9 cellular contexts compared by ENCODE assay signal in genomic region chr19:13091400-13092161, GRCh38. TPM values are rescaled to one million over a fixed set of nuclear protein-coding genes. Genes with fewer than 3 reads are reported as not detected.
DNase-seq lines count a peak whose midpoint lies in the region; ATAC-seq and TF ChIP-seq lines count a peak whose summit lies in the region.
"Had no signal": no experiment of that assay in that cellular context is flagged by ENCODE, and none has a peak within 500 bp of the region (broad histone marks: within the 10 kb centered on the region; RNA-seq: fewer than 3 reads in every experiment).

No MANE protein-coding gene starts in this region.

- H3K4me3 Mint-ChIP-seq in activated T-helper 17 cell treated with anti-CD3 and anti-CD28 coated beads, Interleukin-2, amount 50 U/mL, for 72 hours, result no peak overlapping the region
- H3K4me3 Mint-ChIP-seq: activated naive CD8-positive, alpha-beta T cell had no signal

- no peak overlapping the region for H3K27ac Mint-ChIP-seq in activated T-helper 17 cell treated with anti-CD3 and anti-CD28 coated beads, Interleukin-2, amount 50 U/mL, for 72 hours
- H3K27ac Mint-ChIP-seq: activated naive CD8-positive, alpha-beta T cell had no signal

- no peaks in the 10 kb centered on the region for H3K36me3 Mint-ChIP-seq in activated T-helper 17 cell treated with anti-CD3 and anti-CD28 coated beads, Interleukin-2, amount 50 U/mL, for 72 hours (ENCODE audit: low read depth)

- no peak overlapping the region for H3K4me3 ChIP-seq in AG04450 (ENCODE audit: low read depth, low read length)
- H3K4me3 ChIP-seq in fibroblast of the aortic adventitia (ENCODE audit: low read depth, low read length), result no peak overlapping the region
- H3K4me3 ChIP-seq in spleen, result no peak overlapping the region

- no peak for TF ChIP-seq CTCF in AG04450 (IDR thresholded peaks at IDR 0.05; ENCODE audit: low read depth, low read length)
- no peak for TF ChIP-seq CTCF in fibroblast of the aortic adventitia (IDR thresholded peaks at IDR 0.05; ENCODE audit: insufficient read depth, low read length)
- no peak for TF ChIP-seq CTCF in spleen (IDR thresholded peaks at IDR 0.05 in 8 of 11, conservative IDR thresholded peaks at IDR 0.05 in 3 of 11)

- no peaks in the 10 kb centered on the region; the same call in 1 of the 2 replicates for H3K9me3 ChIP-seq in AG04450 (ENCODE audit: control insufficient read depth, insufficient read depth, low read length)
- no peaks in the 10 kb centered on the region for H3K9me3 ChIP-seq in spleen

- POLR2A ChIA-PET in AG04450 (lab: Yijun Ruan, JAX), result interaction anchor here (0.6 to 0.8 kb wide), 4 partner anchors 29 to 300 kb away, joined by 3 to 9 read pairs (median 4); partner anchors contain the start of genes FARSA and JUNB

- TF ChIP-seq POLR2A in spleen (IDR thresholded peaks at IDR 0.05), result no peak

- DNase-seq in AG04450 (ENCODE audit: low read depth, low spot score) (no peak), NCI-H69 (lab: John Stamatoyannopoulos, UW) (peak; percentile 91), fibroblast of the aortic adventitia (ENCODE audit: low read depth) (peak; percentile 96), nucleus accumbens (lab: John Stamatoyannopoulos, UW) (peak in 50 of 56 donors; percentile 22 to 90 (median 76)), NCI-H1048 (lab: John Stamatoyannopoulos, UW) (no peak), cortex of kidney (lab: John Stamatoyannopoulos, UW) (no peak), spleen (no peak)

- 61 to 74% (median 67%) methylated on average over 20 to 25 of the region's 25 CpGs for WGBS in spleen, 5 donors

- peaks cover 9% of the 10 kb centered on the region for H3K27me3 Mint-ChIP-seq in activated T-helper 17 cell treated with anti-CD3 and anti-CD28 coated beads, Interleukin-2, amount 50 U/mL, for 72 hours

- no peak for ATAC-seq in activated T-helper 17 cell treated with anti-CD3 and anti-CD28 coated beads, Interleukin-2, amount 50 U/mL, for 72 hours (replicated peaks)

- CTCF ChIA-PET in AG04450 (lab: Charles Lee), result interaction anchor here (0.6 to 7.6 kb wide), 7 partner anchors 13 to 605 kb away, joined by 3 to 150 read pairs (median 4); no protein-coding TSS in a partner anchor

- H3K27me3 ChIP-seq in AG04450 (ENCODE audit: control insufficient read depth, insufficient read depth, low read length) (no peaks in the 10 kb centered on the region), spleen (replicated peaks in 1 of 7) (peaks cover 0 to 15% (median 0%) of the 10 kb centered on the region in 7 donors)

- H3K36me3 ChIP-seq in spleen, result peaks cover 0 to 13% (median 0%) of the 10 kb centered on the region in 6 donors

- H3K9me3 Mint-ChIP-seq in activated T-helper 17 cell treated with anti-CD3 and anti-CD28 coated beads, Interleukin-2, amount 50 U/mL, for 72 hours, result no peaks in the 10 kb centered on the region

- peaks cover 6% of the 10 kb centered on the region for H3K4me1 Mint-ChIP-seq in activated T-helper 17 cell treated with anti-CD3 and anti-CD28 coated beads, Interleukin-2, amount 50 U/mL, for 72 hours

- H3K27ac ChIP-seq in AG04450 (ENCODE audit: low read depth, low read length), result peak overlapping the region; percentile 47
- peak overlapping the region in 1 of 8 donors; percentile 30 for H3K27ac ChIP-seq in spleen

- intact Hi-C loops in spleen (cut with DNase I; ENCODE audit: low total_unique reads), result no loop called here

- peaks cover 6 to 35% (median 30%) of the 10 kb centered on the region in 6 donors for H3K4me1 ChIP-seq in spleen

RNA-seq across cellular contexts. Expression of gene LYL1, which starts 11.1 kb away (rescaled TPM):
- 0.11 and 0.29 TPM in 2 replicates for polyA plus RNA-seq in AG04450 (2011; rRNA removed)
- 0.14 and 0.17 TPM in 2 replicates for polyA minus RNA-seq in AG04450 (2011; rRNA and poly(A)+ RNA removed)
- 0.63 and 1.4 TPM in 2 replicates for total RNA-seq in fibroblast of the aortic adventitia (ENCODE audit: low replicate concordance)
- total RNA-seq in activated T-helper 17 cell treated with anti-CD3 and anti-CD28 coated beads, Interleukin-2, amount 50 U/mL, for 72 hours, result 1 to 10 TPM; 1.1 to 1.6 TPM
- total RNA-seq in spleen, result 10 to 100 TPM; 35.5 to 69.4 (median 50.0) TPM
- 10 to 100 TPM; 63.7 to 86.9 (median 68.0) TPM for polyA plus RNA-seq in spleen

RNA-seq across cellular contexts. Expression of gene TRMT1, which starts 25.0 kb away (rescaled TPM):
- polyA plus RNA-seq in AG04450 (2011; rRNA removed), result 17.3 and 21.0 TPM in 2 replicates
- polyA minus RNA-seq in AG04450 (2011; rRNA and poly(A)+ RNA removed), result 15.6 and 24.6 TPM in 2 replicates
- 19.2 and 23.9 TPM in 2 replicates for total RNA-seq in fibroblast of the aortic adventitia (ENCODE audit: low replicate concordance)
- total RNA-seq in activated T-helper 17 cell treated with anti-CD3 and anti-CD28 coated beads, Interleukin-2, amount 50 U/mL, for 72 hours, result 10 to 100 TPM; 66.4 to 83.2 TPM
- 10 to 100 TPM; 27.7 to 72.8 (median 37.5) TPM for total RNA-seq in spleen
- 100 to 1,000 TPM in 2 of 3 donors, 10 to 100 TPM in 1; 76.2 to 109 (median 107) TPM for polyA plus RNA-seq in spleen

RNA-seq across cellular contexts. Expression of gene NACC1, which starts 26.5 kb away (rescaled TPM):
- polyA plus RNA-seq in AG04450 (2011; rRNA removed), result 43.4 and 76.4 TPM in 2 replicates
- polyA minus RNA-seq in AG04450 (2011; rRNA and poly(A)+ RNA removed), result 38.2 and 51.8 TPM in 2 replicates
- 11.5 and 51.2 TPM in 2 replicates for total RNA-seq in fibroblast of the aortic adventitia (ENCODE audit: low replicate concordance)
- 10 to 100 TPM; 70.8 to 80.6 TPM for total RNA-seq in activated T-helper 17 cell treated with anti-CD3 and anti-CD28 coated beads, Interleukin-2, amount 50 U/mL, for 72 hours
- total RNA-seq in spleen, result 10 to 100 TPM; 22.0 to 47.0 (median 37.7) TPM
- 10 to 100 TPM in 1 of 3 donors, 1 to 10 TPM in 2; 5.5 to 32.8 (median 7.1) TPM for polyA plus RNA-seq in spleen

RNA-seq across cellular contexts. Expression of gene STX10, which starts 58.6 kb away (rescaled TPM):
- 47.9 and 57.6 TPM in 2 replicates for polyA plus RNA-seq in AG04450 (2011; rRNA removed)
- 56.7 and 83.9 TPM in 2 replicates for polyA minus RNA-seq in AG04450 (2011; rRNA and poly(A)+ RNA removed)
- 62.7 and 122 TPM in 2 replicates for total RNA-seq in fibroblast of the aortic adventitia (ENCODE audit: low replicate concordance)
- 10 to 100 TPM; 76.4 to 91.3 TPM for total RNA-seq in activated T-helper 17 cell treated with anti-CD3 and anti-CD28 coated beads, Interleukin-2, amount 50 U/mL, for 72 hours
- total RNA-seq in spleen, result 10 to 100 TPM; 43.8 to 89.5 (median 55.8) TPM
- 10 to 100 TPM; 78.3 to 98.0 (median 93.7) TPM for polyA plus RNA-seq in spleen

RNA-seq across cellular contexts. Expression of gene IER2, which starts 58.6 kb away (rescaled TPM):
- polyA plus RNA-seq in AG04450 (2011; rRNA removed) (15.3 and 21.3 TPM in 2 replicates), spleen (10 to 100 TPM; 56.7 to 92.2 (median 76.6) TPM)
- polyA minus RNA-seq in AG04450 (2011; rRNA and poly(A)+ RNA removed), result 8.1 and 10.7 TPM in 2 replicates
- total RNA-seq in fibroblast of the aortic adventitia (ENCODE audit: low replicate concordance) (20.3 and 43.5 TPM in 2 replicates), spleen (100 to 1,000 TPM in 4 of 7 donors, 10 to 100 TPM in 3; 59.7 to 131 (median 104) TPM)
- total RNA-seq in activated T-helper 17 cell treated with anti-CD3 and anti-CD28 coated beads, Interleukin-2, amount 50 U/mL, for 72 hours, result 100 to 1,000 TPM in 1 of 2 donors, 10 to 100 TPM in 1; 85.9 to 140 TPM

Comparison
In these comparisons a context has a peak if more than half of its experiments do, and no peak if none do; other contexts are left out.
1. DNase-seq: peak in NCI-H69 (single experiment), fibroblast of the aortic adventitia (single experiment) and nucleus accumbens (50 of 56); none in AG04450 (single experiment), NCI-H1048 (single experiment), cortex of kidney (single experiment) and spleen (single experiment).
2. RNA of gene LYL1, which starts 11.1 kb away (total RNA-seq): 35.5 to 69.4 TPM in spleen; 1.1 to 1.6 TPM in activated T-helper 17 cell treated with anti-CD3 and anti-CD28 coated beads, Interleukin-2, amount 50 U/mL, for 72 hours and 0.63 to 1.4 TPM in fibroblast of the aortic adventitia; every median in the first group is over 10 times any median in the second.